Comparison of ENCODE assay signal across 12 cellular contexts in genomic region chr22:29751139-29751538, GRCh38. TPM values are rescaled to one million over a fixed set of nuclear protein-coding genes. Genes with fewer than 3 reads are reported as not detected.
DNase-seq lines count a peak whose midpoint lies in the region; ATAC-seq, FAIRE-seq and TF ChIP-seq lines count a peak whose summit lies in the region.
"Had no signal": no experiment of that assay in that cellular context is flagged by ENCODE, and none has a peak within 500 bp of the region (broad histone marks: within the 10 kb centered on the region; RNA-seq: fewer than 3 reads in every experiment).

No MANE protein-coding gene starts in this region.

- no peak for TF ChIP-seq EP300 in ovary (IDR thresholded peaks at IDR 0.05)

- peak overlapping the region in 8 of 11 experiments; percentile 27 to 56 (median 45); a peak in 9 of 22 replicates for H3K9ac ChIP-seq in BLaER1 treated with 17β-estradiol and CSF1 and Interleukin-3, amounts not matched to agents 10 nM and 100 nM

- no peaks in the 10 kb centered on the region for H3K9me3 ChIP-seq in BLaER1 treated with 17β-estradiol and CSF1 and Interleukin-3, amounts not matched to agents 10 nM and 100 nM (replicated peaks in 1 of 11)
- H3K9me3 ChIP-seq in ovary = no peaks in the 10 kb centered on the region

- TF ChIP-seq CTCF in ovary (IDR thresholded peaks at IDR 0.05) = no peak

- FAIRE-seq in GM18507 (lab: Jason Lieb, UNC) = peak; percentile 38
- FAIRE-seq: islet of Langerhans had no signal

- H3K4me3 ChIP-seq in BLaER1 treated with 17β-estradiol and CSF1 and Interleukin-3, amounts not matched to agents 10 nM and 100 nM = no peak overlapping the region
- H3K4me3 ChIP-seq in ovary = no peak overlapping the region

- no peak overlapping the region for H3K4me3 Mint-ChIP-seq in central memory CD8-positive, alpha-beta T cell
- H3K4me3 Mint-ChIP-seq: brain; stimulated activated naive B cell treated with anti-CD40 and anti-IgM and Interleukin-4, amounts not matched to agents 10 μg/mL and 1 μg/mL and 100 μg/mL, for 72 hours had no signal

- no peak for TF ChIP-seq POLR2A in ovary (IDR thresholded peaks at IDR 0.05)

- H3K27ac Mint-ChIP-seq in central memory CD8-positive, alpha-beta T cell (ENCODE audit: low read depth) = peak overlapping the region; percentile 68
- H3K27ac Mint-ChIP-seq: stimulated activated naive B cell treated with anti-CD40 and anti-IgM and Interleukin-4, amounts not matched to agents 10 μg/mL and 1 μg/mL and 100 μg/mL, for 72 hours had no signal

- H4K20me1 ChIP-seq in BLaER1 treated with 17β-estradiol and CSF1 and Interleukin-3, amounts not matched to agents 10 nM and 100 nM = peaks cover 0 to 15% (median 0%) of the 10 kb centered on the region in 11 experiments; a peak in 3 of 22 replicates

- peaks cover 22 to 82% (median 77%) of the 10 kb centered on the region in 10 experiments for H3K4me1 ChIP-seq in BLaER1 treated with 17β-estradiol and CSF1 and Interleukin-3, amounts not matched to agents 10 nM and 100 nM
- no peaks in the 10 kb centered on the region for H3K4me1 ChIP-seq in ovary (ENCODE audit: insufficient read depth)

- WGBS in ovary, 3 donors = 61 to 70% (median 70%) methylated on average over 5 of the region's 5 CpGs

- no peaks in the 10 kb centered on the region for H3K9me3 Mint-ChIP-seq in central memory CD8-positive, alpha-beta T cell
- H3K9me3 Mint-ChIP-seq: brain; stimulated activated naive B cell treated with anti-CD40 and anti-IgM and Interleukin-4, amounts not matched to agents 10 μg/mL and 1 μg/mL and 100 μg/mL, for 72 hours had no signal

- H3K4me1 Mint-ChIP-seq in central memory CD8-positive, alpha-beta T cell = peaks cover 28% of the 10 kb centered on the region
- H3K4me1 Mint-ChIP-seq: brain had no signal

- H3K27ac ChIP-seq in BLaER1 treated with 17β-estradiol and CSF1 and Interleukin-3, amounts not matched to agents 10 nM and 100 nM = peak overlapping the region in 9 of 11 experiments; percentile 57 to 86 (median 76); a peak in 18 of 22 replicates
- H3K27ac ChIP-seq in ovary = no peak overlapping the region

- intact Hi-C loops in ovary (cut with DNase I) = loop anchor here in 1 of 4 donors (10.0 kb wide), 1 partner anchor 234 kb away; no protein-coding TSS in a partner anchor

- no peaks in the 10 kb centered on the region for H3K27me3 ChIP-seq in BLaER1 treated with 17β-estradiol and CSF1 and Interleukin-3, amounts not matched to agents 10 nM and 100 nM
- no peaks in the 10 kb centered on the region for H3K27me3 ChIP-seq in ovary

- ATAC-seq in central memory CD8-positive, alpha-beta T cell (replicated peaks; ENCODE audit: extremely low read depth, poor library complexity, severe bottlenecking) = peak; percentile 70
- ATAC-seq in GM18867 (IDR thresholded peaks at IDR 0.05; ENCODE audit: unreplicated experiment) = no peak
- ATAC-seq: stimulated activated naive B cell treated with anti-CD40 and anti-IgM and Interleukin-4, amounts not matched to agents 10 μg/mL and 1 μg/mL and 100 μg/mL, for 72 hours had no signal

- peak overlapping the region in 9 of 11 experiments; percentile 10 to 64 (median 41); a peak in 13 of 22 replicates for H3K4me2 ChIP-seq in BLaER1 treated with 17β-estradiol and CSF1 and Interleukin-3, amounts not matched to agents 10 nM and 100 nM

- no peaks in the 10 kb centered on the region for H3K27me3 Mint-ChIP-seq in central memory CD8-positive, alpha-beta T cell
- H3K27me3 Mint-ChIP-seq: brain; stimulated activated naive B cell treated with anti-CD40 and anti-IgM and Interleukin-4, amounts not matched to agents 10 μg/mL and 1 μg/mL and 100 μg/mL, for 72 hours had no signal

- DNase-seq in GM18507 (ENCODE audit: extremely low spot score, insufficient read length, low read depth) = no peak
- peak; percentile 96 for DNase-seq in SKM-1 treated with dmso at 0.1 percent for 144 hours (lab: John Stamatoyannopoulos, UW; ENCODE audit: unreplicated experiment)
- no peak for DNase-seq in central memory CD8-positive, alpha-beta T cell (ENCODE audit: low spot score in 2 of 2)
- DNase-seq in ovary = no peak
- no peak for DNase-seq in NCI-H524 (lab: John Stamatoyannopoulos, UW)
- no peak for DNase-seq in T1000 (lab: John Stamatoyannopoulos, UW)
- DNase-seq: NCI-H1417 treated with DMSO at 0.1 percent for 48 hours; stimulated activated naive B cell treated with anti-CD40 and anti-IgM and Interleukin-4, amounts not matched to agents 10 μg/mL and 1 μg/mL and 100 μg/mL, for 72 hours had no signal

- peaks cover 26 to 58% (median 35%) of the 10 kb centered on the region in 11 experiments for H3K36me3 ChIP-seq in BLaER1 treated with 17β-estradiol and CSF1 and Interleukin-3, amounts not matched to agents 10 nM and 100 nM
- H3K36me3 ChIP-seq in ovary = no peaks in the 10 kb centered on the region

- H3K36me3 Mint-ChIP-seq in central memory CD8-positive, alpha-beta T cell (ENCODE audit: insufficient read depth) = peaks cover 8% of the 10 kb centered on the region

RNA-seq across cellular contexts. Expression of gene ZMAT5, which starts 15.7 kb away (rescaled TPM):
- 10 to 100 TPM; 16.1 to 27.2 (median 22.3) TPM for total RNA-seq in ovary
- polyA plus RNA-seq in ovary = 10 to 100 TPM in 1 of 2 donors, 1 to 10 TPM in 1; 5.7 to 17.7 TPM

RNA-seq across cellular contexts. Expression of gene UQCR10, which starts 16.0 kb away (rescaled TPM):
- total RNA-seq in ovary = 10 to 100 TPM; 24.2 to 61.2 (median 49.1) TPM
- 10 to 100 TPM; 78.2 to 93.1 TPM for polyA plus RNA-seq in ovary

RNA-seq across cellular contexts. Expression of gene CABP7, which starts 31.3 kb away (rescaled TPM):
- under 1 TPM in 2 of 7 donors, not detected in 5; 0.07 to 0.23 TPM for total RNA-seq in ovary
- polyA plus RNA-seq in ovary = under 1 TPM in 1 of 2 donors, not detected in 1; 0.04 TPM

Comparison
In these comparisons a context has a peak if more than half of its experiments do, and no peak if none do; other contexts are left out.
1. H3K27ac ChIP-seq: peak in BLaER1 treated with 17β-estradiol and CSF1 and Interleukin-3, amounts not matched to agents 10 nM and 100 nM (9 of 11); none in ovary (0 of 2).